ENCODE assay signal across 1 cellular context in the genomic region with DNA sequence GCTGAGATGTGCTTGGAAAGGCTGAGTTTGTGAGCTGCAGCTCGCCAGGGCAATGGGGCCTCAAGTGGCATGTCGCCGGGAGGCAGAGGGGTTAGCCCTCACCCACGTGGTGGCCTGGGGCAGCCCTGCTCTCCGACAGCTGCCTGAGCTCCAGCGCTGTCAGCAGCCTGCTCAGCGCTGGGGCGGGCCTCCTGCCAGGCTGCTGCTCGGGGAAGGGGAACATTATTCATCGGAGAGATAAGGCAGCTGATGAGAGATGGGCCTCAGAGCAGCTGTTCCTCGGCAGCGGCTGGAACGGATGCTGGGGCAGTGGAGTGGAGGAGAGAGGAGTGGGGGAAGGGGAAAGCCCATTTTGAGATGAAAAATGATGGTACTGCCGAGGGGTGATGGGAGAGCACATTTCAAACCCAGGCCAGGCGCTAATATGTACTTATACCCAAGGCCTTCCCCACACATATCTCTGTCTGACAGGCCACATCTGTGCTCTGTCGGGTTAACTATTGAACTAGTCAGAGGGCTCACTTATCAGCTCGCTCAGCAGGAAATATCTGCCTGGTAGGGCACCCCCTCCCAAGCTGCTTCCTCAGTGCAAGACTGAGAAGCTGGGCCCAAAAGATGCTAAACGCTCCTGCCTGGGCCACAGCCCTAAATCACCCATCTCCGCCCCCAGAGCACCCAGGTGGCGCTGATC.
TF ChIP-seq lines count a peak whose summit lies in the region.

No MANE protein-coding gene starts in this region.

TF ChIP-seq in K562, 482 proteins besides CTCF, POLR2A, EP300 and RAD21 (continued from another document and continues in another):
- TF ChIP-seq, protein P1, sequence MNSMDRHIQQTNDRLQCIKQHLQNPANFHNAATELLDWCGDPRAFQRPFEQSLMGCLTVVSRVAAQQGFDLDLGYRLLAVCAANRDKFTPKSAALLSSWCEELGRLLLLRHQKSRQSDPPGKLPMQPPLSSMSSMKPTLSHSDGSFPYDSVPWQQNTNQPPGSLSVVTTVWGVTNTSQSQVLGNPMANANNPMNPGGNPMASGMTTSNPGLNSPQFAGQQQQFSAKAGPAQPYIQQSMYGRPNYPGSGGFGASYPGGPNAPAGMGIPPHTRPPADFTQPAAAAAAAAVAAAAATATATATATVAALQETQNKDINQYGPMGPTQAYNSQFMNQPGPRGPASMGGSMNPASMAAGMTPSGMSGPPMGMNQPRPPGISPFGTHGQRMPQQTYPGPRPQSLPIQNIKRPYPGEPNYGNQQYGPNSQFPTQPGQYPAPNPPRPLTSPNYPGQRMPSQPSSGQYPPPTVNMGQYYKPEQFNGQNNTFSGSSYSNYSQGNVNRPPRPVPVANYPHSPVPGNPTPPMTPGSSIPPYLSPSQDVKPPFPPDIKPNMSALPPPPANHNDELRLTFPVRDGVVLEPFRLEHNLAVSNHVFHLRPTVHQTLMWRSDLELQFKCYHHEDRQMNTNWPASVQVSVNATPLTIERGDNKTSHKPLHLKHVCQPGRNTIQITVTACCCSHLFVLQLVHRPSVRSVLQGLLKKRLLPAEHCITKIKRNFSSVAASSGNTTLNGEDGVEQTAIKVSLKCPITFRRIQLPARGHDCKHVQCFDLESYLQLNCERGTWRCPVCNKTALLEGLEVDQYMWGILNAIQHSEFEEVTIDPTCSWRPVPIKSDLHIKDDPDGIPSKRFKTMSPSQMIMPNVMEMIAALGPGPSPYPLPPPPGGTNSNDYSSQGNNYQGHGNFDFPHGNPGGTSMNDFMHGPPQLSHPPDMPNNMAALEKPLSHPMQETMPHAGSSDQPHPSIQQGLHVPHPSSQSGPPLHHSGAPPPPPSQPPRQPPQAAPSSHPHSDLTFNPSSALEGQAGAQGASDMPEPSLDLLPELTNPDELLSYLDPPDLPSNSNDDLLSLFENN (IDR thresholded peaks at IDR 0.05; ENCODE audit: low read depth in 2 of 2, low read length in 2 of 2): peak in 1 of 2 experiments; percentile 72; a peak in 2 of 4 replicates
- TF ChIP-seq SMARCE1 (IDR thresholded peaks at IDR 0.05) (peak; percentile 89), MAX (CRISPR knock-in tag; IDR thresholded peaks at IDR 0.05) (peak; percentile 24; the same call in 1 of the 2 replicates), HDAC2 (IDR thresholded peaks at IDR 0.05) (peak; percentile 65), KLF13 (tag; IDR thresholded peaks at IDR 0.05; ENCODE audit: borderline replicate concordance, low read depth) (no peak), ARHGAP35 (IDR thresholded peaks at IDR 0.05; ENCODE audit: partially characterized antibody) (no peak), CEBPB (tag; IDR thresholded peaks at IDR 0.05) (no peak), TBP (optimal IDR thresholded peaks at IDR 0.05; ENCODE audit: low read depth, low read length) (no peak), CREB3 (tag; conservative IDR thresholded peaks at IDR 0.05; ENCODE audit: low read depth) (no peak), ATF7 (IDR thresholded peaks at IDR 0.05) (peak; percentile 53; the same call in 1 of the 2 replicates), PREB (CRISPR knock-in tag; IDR thresholded peaks at IDR 0.05) (no peak), RBM14 (IDR thresholded peaks at IDR 0.05; ENCODE audit: borderline replicate concordance, insufficient read depth, low read depth, low read length) (no peak), KDM4B (IDR thresholded peaks at IDR 0.05; ENCODE audit: borderline replicate concordance in 2 of 2, low read depth in 1 of 2) (peak in 1 of 2 experiments; percentile 53; a peak in 1 of 4 replicates), PHF8 (IDR thresholded peaks at IDR 0.05; ENCODE audit: borderline replicate concordance, low read length) (no peak; the same call in 1 of the 2 replicates), ZNF217 (CRISPR knock-in tag; IDR thresholded peaks at IDR 0.05) (no peak), PPARD (CRISPR knock-in tag; IDR thresholded peaks at IDR 0.05) (no peak), ZEB2 (IDR thresholded peaks at IDR 0.05) (peak; percentile 65; the same call in 1 of the 2 replicates), ZFPM2 (CRISPR knock-in tag; IDR thresholded peaks at IDR 0.05) (no peak), MAZ (CRISPR knock-in tag; conservative IDR thresholded peaks at IDR 0.05 in 1 of 2, IDR thresholded peaks at IDR 0.05 in 1 of 2) (peak; percentile 65 to 76), ZNF668 (CRISPR knock-in tag; IDR thresholded peaks at IDR 0.05) (no peak), FOXA1 (IDR thresholded peaks at IDR 0.05; ENCODE audit: borderline replicate concordance) (no peak), CHD4 (IDR thresholded peaks at IDR 0.05; ENCODE audit: insufficient read depth, insufficient replicate concordance, low read depth, low read length, poor library complexity, severe bottlenecking) (no peak), ADNP (tag; IDR thresholded peaks at IDR 0.05) (no peak), CBFA2T3 (IDR thresholded peaks at IDR 0.05) (peak; percentile 98), ZBTB7A (IDR thresholded peaks at IDR 0.05; ENCODE audit: borderline replicate concordance, control insufficient read depth, low read depth, low read length) (peak; percentile 57; the same call in 1 of the 2 replicates), MITF (IDR thresholded peaks at IDR 0.05) (no peak), TCF7 (IDR thresholded peaks at IDR 0.05; ENCODE audit: borderline replicate concordance) (peak; percentile 73; the same call in 1 of the 2 replicates), WHSC1 (IDR thresholded peaks at IDR 0.05; ENCODE audit: low read length) (no peak), RBM22 (IDR thresholded peaks at IDR 0.05; ENCODE audit: low read depth, low read length, poor library complexity, severe bottlenecking) (no peak), JUND (IDR thresholded peaks at IDR 0.05; ENCODE audit: borderline replicate concordance, low read depth, low read length) (peak; percentile 59; the same call in 1 of the 2 replicates), JUND (tag; IDR thresholded peaks at IDR 0.05; ENCODE audit: borderline replicate concordance, low read depth, low read length) (peak; percentile 81; the same call in 2 of the 3 replicates), GATA2 (CRISPR knock-in tag; IDR thresholded peaks at IDR 0.05) (peak; percentile 89), ZFP1 (CRISPR knock-in tag; IDR thresholded peaks at IDR 0.05) (no peak), ZNF175 (CRISPR knock-in tag; IDR thresholded peaks at IDR 0.05; ENCODE audit: low read depth) (peak; percentile 91), SMAD3 (CRISPR knock-in tag; conservative IDR thresholded peaks at IDR 0.05) (0 out of 2 replicates have a peak, but pooled peaks have one; percentile 61), ZNF77 (CRISPR knock-in tag; IDR thresholded peaks at IDR 0.05) (no peak), BACH1 (tag; IDR thresholded peaks at IDR 0.05) (no peak), HDAC3 (IDR thresholded peaks at IDR 0.05; ENCODE audit: borderline replicate concordance, partially characterized antibody) (peak; percentile 86)
- TF ChIP-seq, protein P2, sequence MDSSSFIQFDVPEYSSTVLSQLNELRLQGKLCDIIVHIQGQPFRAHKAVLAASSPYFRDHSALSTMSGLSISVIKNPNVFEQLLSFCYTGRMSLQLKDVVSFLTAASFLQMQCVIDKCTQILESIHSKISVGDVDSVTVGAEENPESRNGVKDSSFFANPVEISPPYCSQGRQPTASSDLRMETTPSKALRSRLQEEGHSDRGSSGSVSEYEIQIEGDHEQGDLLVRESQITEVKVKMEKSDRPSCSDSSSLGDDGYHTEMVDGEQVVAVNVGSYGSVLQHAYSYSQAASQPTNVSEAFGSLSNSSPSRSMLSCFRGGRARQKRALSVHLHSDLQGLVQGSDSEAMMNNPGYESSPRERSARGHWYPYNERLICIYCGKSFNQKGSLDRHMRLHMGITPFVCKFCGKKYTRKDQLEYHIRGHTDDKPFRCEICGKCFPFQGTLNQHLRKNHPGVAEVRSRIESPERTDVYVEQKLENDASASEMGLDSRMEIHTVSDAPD (CRISPR knock-in tag; IDR thresholded peaks at IDR 0.05): no peak
- TF ChIP-seq, protein P3, sequence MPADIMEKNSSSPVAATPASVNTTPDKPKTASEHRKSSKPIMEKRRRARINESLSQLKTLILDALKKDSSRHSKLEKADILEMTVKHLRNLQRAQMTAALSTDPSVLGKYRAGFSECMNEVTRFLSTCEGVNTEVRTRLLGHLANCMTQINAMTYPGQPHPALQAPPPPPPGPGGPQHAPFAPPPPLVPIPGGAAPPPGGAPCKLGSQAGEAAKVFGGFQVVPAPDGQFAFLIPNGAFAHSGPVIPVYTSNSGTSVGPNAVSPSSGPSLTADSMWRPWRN (IDR thresholded peaks at IDR 0.05; ENCODE audit: low read depth): peak; percentile 79
- TF ChIP-seq, protein P4, sequence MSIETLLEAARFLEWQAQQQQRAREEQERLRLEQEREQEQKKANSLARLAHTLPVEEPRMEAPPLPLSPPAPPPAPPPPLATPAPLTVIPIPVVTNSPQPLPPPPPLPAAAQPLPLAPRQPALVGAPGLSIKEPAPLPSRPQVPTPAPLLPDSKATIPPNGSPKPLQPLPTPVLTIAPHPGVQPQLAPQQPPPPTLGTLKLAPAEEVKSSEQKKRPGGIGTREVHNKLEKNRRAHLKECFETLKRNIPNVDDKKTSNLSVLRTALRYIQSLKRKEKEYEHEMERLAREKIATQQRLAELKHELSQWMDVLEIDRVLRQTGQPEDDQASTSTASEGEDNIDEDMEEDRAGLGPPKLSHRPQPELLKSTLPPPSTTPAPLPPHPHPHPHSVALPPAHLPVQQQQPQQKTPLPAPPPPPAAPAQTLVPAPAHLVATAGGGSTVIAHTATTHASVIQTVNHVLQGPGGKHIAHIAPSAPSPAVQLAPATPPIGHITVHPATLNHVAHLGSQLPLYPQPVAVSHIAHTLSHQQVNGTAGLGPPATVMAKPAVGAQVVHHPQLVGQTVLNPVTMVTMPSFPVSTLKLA (conservative IDR thresholded peaks at IDR 0.05): peak; percentile 63 to 65
